In the genomic region with DNA sequence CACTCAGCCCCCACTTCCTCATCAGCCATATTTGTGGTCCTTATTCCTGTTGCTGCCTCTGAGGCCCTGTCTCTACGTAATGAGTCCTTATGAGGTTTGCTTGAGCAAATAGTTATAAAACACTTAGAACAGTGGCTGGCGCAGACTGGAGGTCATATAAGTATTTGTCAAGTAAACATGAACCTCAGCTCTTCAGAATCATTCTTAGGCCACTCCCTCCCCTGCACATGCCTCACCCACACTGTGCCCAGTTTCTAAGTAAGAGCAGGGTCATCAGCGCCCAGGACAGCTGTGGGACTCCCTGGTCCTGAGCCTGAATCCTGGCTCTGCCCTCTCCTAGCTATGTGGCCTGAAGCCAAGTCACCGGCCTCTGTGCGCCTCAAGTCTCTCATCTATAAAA, we compare ENCODE assay signal across 13 cellular contexts. TPM values are rescaled to one million over a fixed set of nuclear protein-coding genes. Genes with fewer than 3 reads are reported as not detected.
DNase-seq lines count a peak whose midpoint lies in the region; ATAC-seq and TF ChIP-seq lines count a peak whose summit lies in the region.
"Had no signal": no experiment of that assay in that cellular context is flagged by ENCODE, and none has a peak within 500 bp of the region (broad histone marks: within the 10 kb centered on the region; RNA-seq: fewer than 3 reads in every experiment).

No MANE protein-coding gene starts in this region.

- peaks cover 25% of the 10 kb centered on the region for H3K36me3 Mint-ChIP-seq in activated naive CD8-positive, alpha-beta T cell treated with anti-CD3 and anti-CD28 coated beads for 36 hours
- peaks cover 25% of the 10 kb centered on the region for H3K36me3 Mint-ChIP-seq in activated naive CD8-positive, alpha-beta T cell treated with anti-CD3 and anti-CD28 coated beads, Interleukin-2, amount 50 U/mL, for 24 hours (ENCODE audit: low read depth)

- H3K27me3 ChIP-seq in PC-3 (ENCODE audit: low read length), result no peaks in the 10 kb centered on the region
- no peaks in the 10 kb centered on the region for H3K27me3 ChIP-seq in left lung
- no peaks in the 10 kb centered on the region for H3K27me3 ChIP-seq in upper lobe of right lung

- H3K9me2 ChIP-seq in PC-3 (replicated peaks; ENCODE audit: low read length), result no peaks in the 10 kb centered on the region

- H3K4me1 ChIP-seq in PC-3 (ENCODE audit: insufficient read depth, low read length), result peaks cover 16% of the 10 kb centered on the region
- peaks cover 24 to 56% of the 10 kb centered on the region in 2 donors for H3K4me1 ChIP-seq in left lung
- peaks cover 35% of the 10 kb centered on the region for H3K4me1 ChIP-seq in upper lobe of right lung

- no peaks in the 10 kb centered on the region for H3K9me3 Mint-ChIP-seq in activated naive CD8-positive, alpha-beta T cell treated with anti-CD3 and anti-CD28 coated beads for 36 hours
- no peaks in the 10 kb centered on the region for H3K9me3 Mint-ChIP-seq in activated naive CD8-positive, alpha-beta T cell treated with anti-CD3 and anti-CD28 coated beads, Interleukin-2, amount 50 U/mL, for 24 hours
- H3K9me3 Mint-ChIP-seq: CD8-positive, alpha-beta T cell had no signal

- no peaks in the 10 kb centered on the region for H4K20me1 ChIP-seq in PC-3 (ENCODE audit: low read length)

- peaks cover 19% of the 10 kb centered on the region for H3K79me2 ChIP-seq in PC-3 (ENCODE audit: low read length)

- H3K27ac Mint-ChIP-seq in activated naive CD8-positive, alpha-beta T cell treated with anti-CD3 and anti-CD28 coated beads for 36 hours, result peak overlapping the region; percentile 15
- H3K27ac Mint-ChIP-seq in activated naive CD8-positive, alpha-beta T cell treated with anti-CD3 and anti-CD28 coated beads, Interleukin-2, amount 50 U/mL, for 24 hours, result no peak overlapping the region
- H3K27ac Mint-ChIP-seq: CD8-positive, alpha-beta T cell had no signal

- H3K4me3 Mint-ChIP-seq in activated naive CD8-positive, alpha-beta T cell treated with anti-CD3 and anti-CD28 coated beads for 36 hours, result no peak overlapping the region
- H3K4me3 Mint-ChIP-seq in activated naive CD8-positive, alpha-beta T cell treated with anti-CD3 and anti-CD28 coated beads, Interleukin-2, amount 50 U/mL, for 24 hours, result no peak overlapping the region
- H3K4me3 Mint-ChIP-seq: CD8-positive, alpha-beta T cell had no signal

- POLR2A ChIA-PET in PC-3 (lab: Charles Lee; ENCODE audit: unreplicated experiment), result no interaction called here

- CTCF ChIA-PET in PC-3 (lab: Charles Lee), result no interaction called here

- no peaks in the 10 kb centered on the region for H3K9me3 ChIP-seq in PC-3 (ENCODE audit: low read length)
- no peaks in the 10 kb centered on the region for H3K9me3 ChIP-seq in left lung
- no peaks in the 10 kb centered on the region for H3K9me3 ChIP-seq in upper lobe of right lung

- no TSS peak for BruUV-seq in PC-3 (replicated peaks; lab: Mats Ljungman, UMichigan)

- TF ChIP-seq CTCF in PC-3 (conservative IDR thresholded peaks at IDR 0.05; ENCODE audit: low read depth, low read length), result no peak
- TF ChIP-seq CTCF in left lung (IDR thresholded peaks at IDR 0.05), result no peak
- no peak for TF ChIP-seq CTCF in upper lobe of right lung (IDR thresholded peaks at IDR 0.05)

- no peak overlapping the region for H2AFZ ChIP-seq in PC-3 (ENCODE audit: low read length)

- H3K27ac ChIP-seq in PC-3 (ENCODE audit: low read length) (no peak overlapping the region), left lung (no peak overlapping the region), upper lobe of right lung (peak overlapping the region; percentile 36)
- H3K27ac ChIP-seq: coronary artery had no signal

- no peak overlapping the region for H3K4me2 ChIP-seq in PC-3 (ENCODE audit: low read length)

- H3K36me3 ChIP-seq in PC-3 (ENCODE audit: low read depth, low read length), result no peaks in the 10 kb centered on the region
- H3K36me3 ChIP-seq in left lung, result peaks cover 0 to 45% of the 10 kb centered on the region in 2 donors
- H3K36me3 ChIP-seq in upper lobe of right lung, result peaks cover 39% of the 10 kb centered on the region

- H3K27me3 Mint-ChIP-seq in activated naive CD8-positive, alpha-beta T cell treated with anti-CD3 and anti-CD28 coated beads for 36 hours, result no peaks in the 10 kb centered on the region
- H3K27me3 Mint-ChIP-seq in activated naive CD8-positive, alpha-beta T cell treated with anti-CD3 and anti-CD28 coated beads, Interleukin-2, amount 50 U/mL, for 24 hours, result no peaks in the 10 kb centered on the region

- no peak for DNase-seq in activated naive CD8-positive, alpha-beta T cell treated with anti-CD3 and anti-CD28 coated beads for 36 hours
- DNase-seq in activated naive CD8-positive, alpha-beta T cell treated with anti-CD3 and anti-CD28 coated beads, Interleukin-2, amount 50 U/mL, for 24 hours, result no peak
- DNase-seq in PC-3 (peak; percentile 32), left lung (peak; percentile 77 to 82), upper lobe of right lung (peak; percentile 83), A172 (ENCODE audit: low spot score) (no peak), NCI-H1694 treated with DMSO at 0.1 percent for 48 hours (lab: John Stamatoyannopoulos, UW) (no peak)
- DNase-seq: amygdala; CD8-positive, alpha-beta T cell; IMR-90; NCI-H187 treated with DMSO at 0.1 percent for 48 hours had no signal

- H3K4me3 ChIP-seq in PC-3 (ENCODE audit: low read length) (no peak overlapping the region), left lung (no peak overlapping the region), upper lobe of right lung (no peak overlapping the region)
- H3K4me3 ChIP-seq: coronary artery had no signal

- H3F3A ChIP-seq in PC-3 (ENCODE audit: low read length, unreplicated experiment), result no peaks in the 10 kb centered on the region

- no peak for ATAC-seq in activated naive CD8-positive, alpha-beta T cell treated with anti-CD3 and anti-CD28 coated beads, Interleukin-2, amount 50 U/mL, for 24 hours
- peak; percentile 70 for ATAC-seq in PC-3
- peak; percentile 62 for ATAC-seq in left lung
- ATAC-seq in upper lobe of right lung, result peak; percentile 64
- ATAC-seq in GM18502 (IDR thresholded peaks at IDR 0.05; ENCODE audit: poor library complexity, unreplicated experiment), result no peak
- ATAC-seq: CD8-positive, alpha-beta T cell had no signal

- H3K9ac ChIP-seq in PC-3 (ENCODE audit: low read length), result no peak overlapping the region

- intact Hi-C loops in PC-3 (cut with micrococcal nuclease), result loop anchor here (5.0 to 10.0 kb wide), 2 partner anchors 111 to 338 kb away; a partner anchor contains a TSS
- intact Hi-C loops in left lung (cut with DNase I), result no loop called here
- intact Hi-C loops in upper lobe of right lung (cut with DNase I), result no loop called here

- peaks cover 49% of the 10 kb centered on the region for H3K4me1 Mint-ChIP-seq in activated naive CD8-positive, alpha-beta T cell treated with anti-CD3 and anti-CD28 coated beads for 36 hours
- H3K4me1 Mint-ChIP-seq in activated naive CD8-positive, alpha-beta T cell treated with anti-CD3 and anti-CD28 coated beads, Interleukin-2, amount 50 U/mL, for 24 hours, result peaks cover 45% of the 10 kb centered on the region

RNA-seq across cellular contexts. Expression of a gene that starts 4.0 kb away (rescaled TPM):
- 10 to 100 TPM; 45.3 to 51.2 TPM for total RNA-seq in activated naive CD8-positive, alpha-beta T cell treated with anti-CD3 and anti-CD28 coated beads for 36 hours
- total RNA-seq in PC-3 (2014; rRNA removed), result 26.9 and 27.8 TPM in 2 replicates
- 10 to 100 TPM; 62.5 to 89.9 TPM for total RNA-seq in left lung
- 58.8 TPM for total RNA-seq in upper lobe of right lung
- total RNA-seq in A172 (2014; rRNA removed; shearing (Covaris generic)), result 32.7 and 38.3 TPM in 2 replicates

RNA-seq across cellular contexts. Expression of a gene that starts 13.5 kb away (rescaled TPM):
- total RNA-seq in activated naive CD8-positive, alpha-beta T cell treated with anti-CD3 and anti-CD28 coated beads for 36 hours, result 10 to 100 TPM; 44.5 to 45.1 TPM
- 8.5 and 14.5 TPM in 2 replicates for total RNA-seq in PC-3 (2014; rRNA removed)
- 10 to 100 TPM; 43.5 to 57.0 TPM for total RNA-seq in left lung
- total RNA-seq in upper lobe of right lung, result 94.7 TPM
- total RNA-seq in A172 (2014; rRNA removed; shearing (Covaris generic)), result 40.6 and 61.6 TPM in 2 replicates

RNA-seq across cellular contexts. Expression of a gene that starts 17.7 kb away (rescaled TPM):
- total RNA-seq in activated naive CD8-positive, alpha-beta T cell treated with anti-CD3 and anti-CD28 coated beads for 36 hours, result 1 to 10 TPM; 2.3 to 3.2 TPM
- total RNA-seq in PC-3 (2014; rRNA removed), result 5.1 and 5.4 TPM in 2 replicates
- 1 to 10 TPM; 3.8 to 6.7 TPM for total RNA-seq in left lung
- total RNA-seq in upper lobe of right lung, result 3.5 TPM
- total RNA-seq in A172 (2014; rRNA removed; shearing (Covaris generic)), result 1.6 and 3.4 TPM in 2 replicates

RNA-seq across cellular contexts. Expression of a gene that starts 24.8 kb away (rescaled TPM):
- 10 to 100 TPM; 55.4 to 57.6 TPM for total RNA-seq in activated naive CD8-positive, alpha-beta T cell treated with anti-CD3 and anti-CD28 coated beads for 36 hours
- total RNA-seq in PC-3 (2014; rRNA removed) (32.0 and 33.0 TPM in 2 replicates), left lung (10 to 100 TPM; 38.6 to 47.6 TPM), upper lobe of right lung (37.1 TPM)
- 49.7 and 50.5 TPM in 2 replicates for total RNA-seq in A172 (2014; rRNA removed; shearing (Covaris generic))

RNA-seq across cellular contexts. Expression of a gene that starts 35.4 kb away (rescaled TPM):
- total RNA-seq in activated naive CD8-positive, alpha-beta T cell treated with anti-CD3 and anti-CD28 coated beads for 36 hours, result 10 to 100 TPM in 1 of 2 experiments, 1 to 10 TPM in 1; 9.9 to 11.7 TPM
- 79.1 and 105 TPM in 2 replicates for total RNA-seq in PC-3 (2014; rRNA removed)
- total RNA-seq in left lung, result 100 to 1,000 TPM; 111 to 264 TPM
- total RNA-seq in upper lobe of right lung, result 158 TPM
- total RNA-seq in A172 (2014; rRNA removed; shearing (Covaris generic)), result 151 and 173 TPM in 2 replicates

Comparison
In these comparisons a context has a peak if more than half of its experiments do, and no peak if none do; other contexts are left out.
1. DNase-seq: peak in PC-3 (single experiment), left lung (2 of 2) and upper lobe of right lung (single experiment); none in activated naive CD8-positive, alpha-beta T cell treated with anti-CD3 and anti-CD28 coated beads for 36 hours (single experiment), activated naive CD8-positive, alpha-beta T cell treated with anti-CD3 and anti-CD28 coated beads, Interleukin-2, amount 50 U/mL, for 24 hours (single experiment), A172 (single experiment) and NCI-H1694 treated with DMSO at 0.1 percent for 48 hours (single experiment).
2. ATAC-seq: peak in PC-3 (single experiment), left lung (single experiment) and upper lobe of right lung (single experiment); none in activated naive CD8-positive, alpha-beta T cell treated with anti-CD3 and anti-CD28 coated beads, Interleukin-2, amount 50 U/mL, for 24 hours (single experiment) and GM18502 (single experiment).